In the genomic region with DNA sequence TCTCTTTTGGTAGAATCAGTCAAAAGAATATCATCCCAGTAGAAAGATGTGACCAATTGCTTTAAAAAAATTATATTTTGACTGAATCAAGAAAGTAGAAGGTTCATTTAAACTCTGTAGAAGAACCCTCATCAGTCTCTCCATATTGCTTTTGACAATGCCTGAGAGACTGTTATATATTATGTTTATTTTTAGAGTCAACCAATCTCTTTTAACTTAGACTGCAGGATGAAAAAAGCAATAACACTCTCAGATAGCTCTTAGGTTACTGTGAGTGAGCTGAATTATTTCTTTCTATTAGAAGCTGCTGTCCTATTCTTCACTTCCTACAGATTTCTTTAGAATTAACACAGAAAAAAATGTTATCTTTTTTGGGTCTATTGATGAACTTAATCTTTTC, we compare ENCODE assay signal across 4 cellular contexts. TPM values are rescaled to one million over a fixed set of nuclear protein-coding genes. Genes with fewer than 3 reads are reported as not detected.
"Had no signal": no experiment of that assay in that cellular context is flagged by ENCODE, and none has a peak within 500 bp of the region (broad histone marks: within the 10 kb centered on the region; RNA-seq: fewer than 3 reads in every experiment).

No MANE protein-coding gene starts in this region.

- ATAC-seq: GM12878 had no signal

- H3K4me3 ChIP-seq: GM12878 had no signal

- DNase-seq: GDM1, GF-D8 had no signal

RNA-seq across cellular contexts. Expression of gene GALNTL6, which starts 38.1 kb away (rescaled TPM):
- total RNA-seq: G401, GM12878 had no signal
